ENCODE assay signal across 1 cellular context in genomic region chr12:67067453-67068203, GRCh38.
TF ChIP-seq lines count a peak whose summit lies in the region.

No MANE protein-coding gene starts in this region.

TF ChIP-seq in HepG2, 621 proteins besides CTCF, POLR2A, EP300 and RAD21 (continued from another document):
- TF ChIP-seq PPARG (CRISPR knock-in tag; conservative IDR thresholded peaks at IDR 0.05), result no peak
- TF ChIP-seq JARID2 (CRISPR knock-in tag; IDR thresholded peaks at IDR 0.05; ENCODE audit: insufficient replicate concordance), result no peak
- TF ChIP-seq CSRNP1 (CRISPR knock-in tag; IDR thresholded peaks at IDR 0.05), result no peak
- no peak for TF ChIP-seq RARG (CRISPR knock-in tag; IDR thresholded peaks at IDR 0.05; ENCODE audit: low read depth)
- no peak for TF ChIP-seq ZNF17 (CRISPR knock-in tag; IDR thresholded peaks at IDR 0.05)
- TF ChIP-seq, protein P1, sequence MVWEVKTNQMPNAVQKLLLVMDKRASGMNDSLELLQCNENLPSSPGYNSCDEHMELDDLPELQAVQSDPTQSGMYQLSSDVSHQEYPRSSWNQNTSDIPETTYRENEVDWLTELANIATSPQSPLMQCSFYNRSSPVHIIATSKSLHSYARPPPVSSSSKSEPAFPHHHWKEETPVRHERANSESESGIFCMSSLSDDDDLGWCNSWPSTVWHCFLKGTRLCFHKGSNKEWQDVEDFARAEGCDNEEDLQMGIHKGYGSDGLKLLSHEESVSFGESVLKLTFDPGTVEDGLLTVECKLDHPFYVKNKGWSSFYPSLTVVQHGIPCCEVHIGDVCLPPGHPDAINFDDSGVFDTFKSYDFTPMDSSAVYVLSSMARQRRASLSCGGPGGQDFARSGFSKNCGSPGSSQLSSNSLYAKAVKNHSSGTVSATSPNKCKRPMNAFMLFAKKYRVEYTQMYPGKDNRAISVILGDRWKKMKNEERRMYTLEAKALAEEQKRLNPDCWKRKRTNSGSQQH (CRISPR knock-in tag; IDR thresholded peaks at IDR 0.05; ENCODE audit: low read depth), result no peak
- TF ChIP-seq ZNF121 (CRISPR knock-in tag; IDR thresholded peaks at IDR 0.05), result no peak
- no peak for TF ChIP-seq SRF (IDR thresholded peaks at IDR 0.05; ENCODE audit: low read depth, low read length)
- no peak for TF ChIP-seq KLF12 (CRISPR knock-in tag; IDR thresholded peaks at IDR 0.05; ENCODE audit: borderline replicate concordance)
- TF ChIP-seq ADNP (CRISPR knock-in tag; IDR thresholded peaks at IDR 0.05), result no peak
- no peak for TF ChIP-seq ETS1 (CRISPR knock-in tag; IDR thresholded peaks at IDR 0.05)
TF ChIP-seq in HepG2: peak in this region for 0.
